8 cellular contexts compared by ENCODE assay signal in the genomic region with DNA sequence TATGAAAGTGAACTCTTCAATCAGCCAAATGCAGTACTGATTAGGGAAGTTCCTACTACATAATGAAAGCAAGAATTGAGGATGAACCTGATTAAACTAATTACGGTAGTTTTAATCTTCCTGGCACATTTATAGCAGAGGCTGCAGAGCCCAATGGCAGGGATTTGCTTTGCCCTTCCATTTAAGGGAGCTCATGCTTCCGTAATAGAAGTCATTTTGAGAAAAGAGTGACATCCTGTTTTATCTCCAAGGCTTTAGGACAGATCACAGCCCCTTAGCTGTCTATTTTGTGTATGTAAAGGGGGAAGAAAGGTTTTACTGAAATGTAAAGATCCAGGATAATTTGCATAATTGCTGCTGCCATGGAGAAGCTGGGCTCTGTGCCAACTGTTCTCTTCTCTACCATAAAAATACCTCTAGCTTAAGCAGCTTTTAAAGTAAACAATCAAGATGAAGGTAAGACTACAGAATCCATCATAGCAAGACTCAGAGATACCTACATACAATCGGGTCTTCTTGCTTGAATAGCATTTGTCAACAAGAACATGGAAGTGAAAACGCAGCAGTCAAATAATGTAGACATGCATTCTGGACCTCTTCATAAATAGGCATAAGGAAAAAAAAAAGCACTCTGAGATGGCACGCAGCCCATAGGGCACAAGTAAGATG.
DNase-seq lines count a peak whose midpoint lies in the region; ATAC-seq, FAIRE-seq and TF ChIP-seq lines count a peak whose summit lies in the region.

No MANE protein-coding gene starts in this region.

- DNase-seq in GM19239 (ENCODE audit: insufficient read length, low spot score) (no peak), NCI-H2107 treated with DMSO at 0.1 percent for 48 hours (lab: John Stamatoyannopoulos, UW; ENCODE audit: unreplicated experiment) (peak; percentile 78), astrocyte of the cerebellum (ENCODE audit: low read depth) (peak; percentile 29)
- no peak for DNase-seq in natural killer cell treated with Interleukin-12 subunit alpha and Interleukin-12 subunit beta and Interleukin-15 and Interleukin-18, amount 100 ng/mL, for 72 hours (ENCODE audit: low spot score)
- DNase-seq in stimulated activated CD4-positive, alpha-beta T cell treated with anti-CD3 and anti-CD28 coated beads, Interleukin-2, amount 100 ng/mL, for 48 hours, result no peak
- DNase-seq in stimulated activated naive CD4-positive, alpha-beta T cell treated with Interleukin-2 at 50 U/mL for 16 hours (lab: John Stamatoyannopoulos, UW), result no peak

- H3K4me1 Mint-ChIP-seq in natural killer cell treated with Interleukin-12 subunit alpha and Interleukin-12 subunit beta and Interleukin-15 and Interleukin-18, amount 100 ng/mL, for 72 hours (ENCODE audit: low read depth in 2 of 2), result peaks cover 17 to 23% of the 10 kb centered on the region in 2 donors

- TF ChIP-seq CTCF in 22Rv1 (IDR thresholded peaks at IDR 0.05), result no peak
- TF ChIP-seq CTCF in astrocyte of the cerebellum (IDR thresholded peaks at IDR 0.05; ENCODE audit: low read depth, low read length, missing control alignments), result no peak

- peak in 1 of 2 donors; percentile 57 for ATAC-seq in natural killer cell treated with Interleukin-12 subunit alpha and Interleukin-12 subunit beta and Interleukin-15 and Interleukin-18, amount 100 ng/mL, for 72 hours
- no peak for ATAC-seq in HG02973 (IDR thresholded peaks at IDR 0.05; ENCODE audit: unreplicated experiment)

- no peaks in the 10 kb centered on the region for H3K36me3 Mint-ChIP-seq in natural killer cell treated with Interleukin-12 subunit alpha and Interleukin-12 subunit beta and Interleukin-15 and Interleukin-18, amount 100 ng/mL, for 72 hours

- H3K27me3 Mint-ChIP-seq in natural killer cell treated with Interleukin-12 subunit alpha and Interleukin-12 subunit beta and Interleukin-15 and Interleukin-18, amount 100 ng/mL, for 72 hours, result no peaks in the 10 kb centered on the region

- H3K9me3 Mint-ChIP-seq in natural killer cell treated with Interleukin-12 subunit alpha and Interleukin-12 subunit beta and Interleukin-15 and Interleukin-18, amount 100 ng/mL, for 72 hours, result no peaks in the 10 kb centered on the region

- no peak overlapping the region for H3K4me3 ChIP-seq in astrocyte of the cerebellum (ENCODE audit: low read depth, low read length)

- in situ Hi-C loops in astrocyte of the cerebellum (cut with HindIII; ENCODE audit: low sequenced_read_pairs), result no loop called here

- H3K27ac Mint-ChIP-seq in natural killer cell treated with Interleukin-12 subunit alpha and Interleukin-12 subunit beta and Interleukin-15 and Interleukin-18, amount 100 ng/mL, for 72 hours, result peak overlapping the region in 1 of 2 donors; percentile 51

- H3K27ac ChIP-seq in 22Rv1, result peak overlapping the region; percentile 71

- peak; percentile 92 for FAIRE-seq in GM19239 (lab: Jason Lieb, UNC)

- peak overlapping the region; percentile 7 for H3K4me3 Mint-ChIP-seq in natural killer cell treated with Interleukin-12 subunit alpha and Interleukin-12 subunit beta and Interleukin-15 and Interleukin-18, amount 100 ng/mL, for 72 hours

Comparison
In these comparisons a context has a peak if more than half of its experiments do, and no peak if none do; other contexts are left out.
1. DNase-seq: peak in NCI-H2107 treated with DMSO at 0.1 percent for 48 hours (single experiment) and astrocyte of the cerebellum (single experiment); none in GM19239 (single experiment), natural killer cell treated with Interleukin-12 subunit alpha and Interleukin-12 subunit beta and Interleukin-15 and Interleukin-18, amount 100 ng/mL, for 72 hours (single experiment), stimulated activated CD4-positive, alpha-beta T cell treated with anti-CD3 and anti-CD28 coated beads, Interleukin-2, amount 100 ng/mL, for 48 hours (0 of 2) and stimulated activated naive CD4-positive, alpha-beta T cell treated with Interleukin-2 at 50 U/mL for 16 hours (single experiment).